ENCODE assay signal across 1 cellular context in genomic region chr18:70036771-70037452, GRCh38.
TF ChIP-seq lines count a peak whose summit lies in the region.

No MANE protein-coding gene starts in this region.

TF ChIP-seq in K562, 482 proteins besides CTCF, POLR2A, EP300 and RAD21 (continued from another document):
- TF ChIP-seq ZBTB12 (CRISPR knock-in tag; IDR thresholded peaks at IDR 0.05) (no peak), FOSL1 (tag; conservative IDR thresholded peaks at IDR 0.05) (peak; percentile 45; the same call in 1 of the 2 replicates), STAT5A (IDR thresholded peaks at IDR 0.05; ENCODE audit: borderline replicate concordance, low read length) (peak; percentile 35; the same call in 1 of the 2 replicates), ZNF77 (CRISPR knock-in tag; IDR thresholded peaks at IDR 0.05) (no peak), LCOR (CRISPR knock-in tag; IDR thresholded peaks at IDR 0.05) (0 out of 2 replicates have a peak, but pooled peaks have one; percentile 34), ZNF398 (CRISPR knock-in tag; IDR thresholded peaks at IDR 0.05) (no peak), ASH1L (IDR thresholded peaks at IDR 0.05; ENCODE audit: borderline replicate concordance, low read depth, partially characterized antibody) (no peak), SOX6 (IDR thresholded peaks at IDR 0.05) (0 out of 2 replicates have a peak, but pooled peaks have one; percentile 42), KLF16 (IDR thresholded peaks at IDR 0.05) (peak; percentile 50; the same call in 1 of the 2 replicates), ZNF197 (CRISPR knock-in tag; IDR thresholded peaks at IDR 0.05; ENCODE audit: low read depth) (no peak), TCF3 (CRISPR knock-in tag; IDR thresholded peaks at IDR 0.05) (peak; percentile 90), ZFX (CRISPR knock-in tag; IDR thresholded peaks at IDR 0.05) (peak; percentile 5; the same call in 1 of the 2 replicates), TFAP4 (CRISPR knock-in tag; IDR thresholded peaks at IDR 0.05; ENCODE audit: borderline replicate concordance) (peak; percentile 24; the same call in 1 of the 2 replicates), JUND (IDR thresholded peaks at IDR 0.05; ENCODE audit: borderline replicate concordance, low read depth, low read length) (peak; percentile 48), JUND (tag; IDR thresholded peaks at IDR 0.05; ENCODE audit: borderline replicate concordance, low read depth, low read length) (no peak; the same call in 2 of the 3 replicates), SPI1 (IDR thresholded peaks at IDR 0.05; ENCODE audit: borderline replicate concordance, low read depth, low read length) (peak; percentile 98)
